ENCODE assay signal across 1 cellular context in genomic region chr3:67305160-67305559, GRCh38.
TF ChIP-seq lines count a peak whose summit lies in the region.

No MANE protein-coding gene starts in this region.

TF ChIP-seq in GM23338, 12 proteins besides CTCF, POLR2A, EP300 and RAD21:
- TF ChIP-seq POLR2AphosphoS5 (IDR thresholded peaks at IDR 0.05; ENCODE audit: low read depth), result no peak
- TF ChIP-seq STAT1 (IDR thresholded peaks at IDR 0.05; ENCODE audit: unreplicated experiment), result no peak
- no peak for TF ChIP-seq EZH2phosphoT487 (IDR thresholded peaks at IDR 0.05; ENCODE audit: unreplicated experiment)
- TF ChIP-seq EZH2 (IDR thresholded peaks at IDR 0.05; ENCODE audit: low read depth, unreplicated experiment), result no peak
- TF ChIP-seq NANOG (IDR thresholded peaks at IDR 0.05; ENCODE audit: borderline replicate concordance), result no peak
- no peak for TF ChIP-seq ZNF114 (CRISPR knock-in tag; IDR thresholded peaks at IDR 0.05)
- TF ChIP-seq ZNF331 (CRISPR knock-in tag; IDR thresholded peaks at IDR 0.05; ENCODE audit: low read depth), result no peak
- TF ChIP-seq, protein P1, sequence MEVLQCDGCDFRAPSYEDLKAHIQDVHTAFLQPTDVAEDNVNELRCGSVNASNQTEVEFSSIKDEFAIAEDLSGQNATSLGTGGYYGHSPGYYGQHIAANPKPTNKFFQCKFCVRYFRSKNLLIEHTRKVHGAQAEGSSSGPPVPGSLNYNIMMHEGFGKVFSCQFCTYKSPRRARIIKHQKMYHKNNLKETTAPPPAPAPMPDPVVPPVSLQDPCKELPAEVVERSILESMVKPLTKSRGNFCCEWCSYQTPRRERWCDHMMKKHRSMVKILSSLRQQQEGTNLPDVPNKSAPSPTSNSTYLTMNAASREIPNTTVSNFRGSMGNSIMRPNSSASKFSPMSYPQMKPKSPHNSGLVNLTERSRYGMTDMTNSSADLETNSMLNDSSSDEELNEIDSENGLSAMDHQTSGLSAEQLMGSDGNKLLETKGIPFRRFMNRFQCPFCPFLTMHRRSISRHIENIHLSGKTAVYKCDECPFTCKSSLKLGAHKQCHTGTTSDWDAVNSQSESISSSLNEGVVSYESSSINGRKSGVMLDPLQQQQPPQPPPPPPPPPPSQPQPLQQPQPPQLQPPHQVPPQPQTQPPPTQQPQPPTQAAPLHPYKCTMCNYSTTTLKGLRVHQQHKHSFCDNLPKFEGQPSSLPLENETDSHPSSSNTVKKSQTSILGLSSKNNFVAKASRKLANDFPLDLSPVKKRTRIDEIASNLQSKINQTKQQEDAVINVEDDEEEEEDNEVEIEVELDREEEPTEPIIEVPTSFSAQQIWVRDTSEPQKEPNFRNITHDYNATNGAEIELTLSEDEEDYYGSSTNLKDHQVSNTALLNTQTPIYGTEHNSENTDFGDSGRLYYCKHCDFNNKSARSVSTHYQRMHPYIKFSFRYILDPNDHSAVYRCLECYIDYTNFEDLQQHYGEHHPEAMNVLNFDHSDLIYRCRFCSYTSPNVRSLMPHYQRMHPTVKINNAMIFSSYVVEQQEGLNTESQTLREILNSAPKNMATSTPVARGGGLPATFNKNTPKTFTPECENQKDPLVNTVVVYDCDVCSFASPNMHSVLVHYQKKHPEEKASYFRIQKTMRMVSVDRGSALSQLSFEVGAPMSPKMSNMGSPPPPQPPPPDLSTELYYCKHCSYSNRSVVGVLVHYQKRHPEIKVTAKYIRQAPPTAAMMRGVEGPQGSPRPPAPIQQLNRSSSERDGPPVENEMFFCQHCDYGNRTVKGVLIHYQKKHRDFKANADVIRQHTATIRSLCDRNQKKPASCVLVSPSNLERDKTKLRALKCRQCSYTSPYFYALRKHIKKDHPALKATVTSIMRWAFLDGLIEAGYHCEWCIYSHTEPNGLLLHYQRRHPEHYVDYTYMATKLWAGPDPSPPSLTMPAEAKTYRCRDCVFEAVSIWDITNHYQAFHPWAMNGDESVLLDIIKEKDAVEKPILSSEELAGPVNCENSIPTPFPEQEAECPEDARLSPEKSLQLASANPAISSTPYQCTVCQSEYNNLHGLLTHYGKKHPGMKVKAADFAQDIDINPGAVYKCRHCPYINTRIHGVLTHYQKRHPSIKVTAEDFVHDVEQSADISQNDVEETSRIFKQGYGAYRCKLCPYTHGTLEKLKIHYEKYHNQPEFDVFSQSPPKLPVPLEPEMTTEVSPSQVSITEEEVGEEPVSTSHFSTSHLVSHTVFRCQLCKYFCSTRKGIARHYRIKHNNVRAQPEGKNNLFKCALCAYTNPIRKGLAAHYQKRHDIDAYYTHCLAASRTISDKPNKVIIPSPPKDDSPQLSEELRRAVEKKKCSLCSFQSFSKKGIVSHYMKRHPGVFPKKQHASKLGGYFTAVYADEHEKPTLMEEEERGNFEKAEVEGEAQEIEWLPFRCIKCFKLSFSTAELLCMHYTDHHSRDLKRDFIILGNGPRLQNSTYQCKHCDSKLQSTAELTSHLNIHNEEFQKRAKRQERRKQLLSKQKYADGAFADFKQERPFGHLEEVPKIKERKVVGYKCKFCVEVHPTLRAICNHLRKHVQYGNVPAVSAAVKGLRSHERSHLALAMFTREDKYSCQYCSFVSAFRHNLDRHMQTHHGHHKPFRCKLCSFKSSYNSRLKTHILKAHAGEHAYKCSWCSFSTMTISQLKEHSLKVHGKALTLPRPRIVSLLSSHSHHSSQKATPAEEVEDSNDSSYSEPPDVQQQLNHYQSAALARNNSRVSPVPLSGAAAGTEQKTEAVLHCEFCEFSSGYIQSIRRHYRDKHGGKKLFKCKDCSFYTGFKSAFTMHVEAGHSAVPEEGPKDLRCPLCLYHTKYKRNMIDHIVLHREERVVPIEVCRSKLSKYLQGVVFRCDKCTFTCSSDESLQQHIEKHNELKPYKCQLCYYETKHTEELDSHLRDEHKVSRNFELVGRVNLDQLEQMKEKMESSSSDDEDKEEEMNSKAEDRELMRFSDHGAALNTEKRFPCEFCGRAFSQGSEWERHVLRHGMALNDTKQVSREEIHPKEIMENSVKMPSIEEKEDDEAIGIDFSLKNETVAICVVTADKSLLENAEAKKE (CRISPR knock-in tag; IDR thresholded peaks at IDR 0.05), result no peak
- TF ChIP-seq ETS1 (IDR thresholded peaks at IDR 0.05), result no peak
- no peak for TF ChIP-seq CREB1 (CRISPR knock-in tag; IDR thresholded peaks at IDR 0.05; ENCODE audit: low read depth)
- TF ChIP-seq, protein P2, sequence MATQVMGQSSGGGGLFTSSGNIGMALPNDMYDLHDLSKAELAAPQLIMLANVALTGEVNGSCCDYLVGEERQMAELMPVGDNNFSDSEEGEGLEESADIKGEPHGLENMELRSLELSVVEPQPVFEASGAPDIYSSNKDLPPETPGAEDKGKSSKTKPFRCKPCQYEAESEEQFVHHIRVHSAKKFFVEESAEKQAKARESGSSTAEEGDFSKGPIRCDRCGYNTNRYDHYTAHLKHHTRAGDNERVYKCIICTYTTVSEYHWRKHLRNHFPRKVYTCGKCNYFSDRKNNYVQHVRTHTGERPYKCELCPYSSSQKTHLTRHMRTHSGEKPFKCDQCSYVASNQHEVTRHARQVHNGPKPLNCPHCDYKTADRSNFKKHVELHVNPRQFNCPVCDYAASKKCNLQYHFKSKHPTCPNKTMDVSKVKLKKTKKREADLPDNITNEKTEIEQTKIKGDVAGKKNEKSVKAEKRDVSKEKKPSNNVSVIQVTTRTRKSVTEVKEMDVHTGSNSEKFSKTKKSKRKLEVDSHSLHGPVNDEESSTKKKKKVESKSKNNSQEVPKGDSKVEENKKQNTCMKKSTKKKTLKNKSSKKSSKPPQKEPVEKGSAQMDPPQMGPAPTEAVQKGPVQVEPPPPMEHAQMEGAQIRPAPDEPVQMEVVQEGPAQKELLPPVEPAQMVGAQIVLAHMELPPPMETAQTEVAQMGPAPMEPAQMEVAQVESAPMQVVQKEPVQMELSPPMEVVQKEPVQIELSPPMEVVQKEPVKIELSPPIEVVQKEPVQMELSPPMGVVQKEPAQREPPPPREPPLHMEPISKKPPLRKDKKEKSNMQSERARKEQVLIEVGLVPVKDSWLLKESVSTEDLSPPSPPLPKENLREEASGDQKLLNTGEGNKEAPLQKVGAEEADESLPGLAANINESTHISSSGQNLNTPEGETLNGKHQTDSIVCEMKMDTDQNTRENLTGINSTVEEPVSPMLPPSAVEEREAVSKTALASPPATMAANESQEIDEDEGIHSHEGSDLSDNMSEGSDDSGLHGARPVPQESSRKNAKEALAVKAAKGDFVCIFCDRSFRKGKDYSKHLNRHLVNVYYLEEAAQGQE (IDR thresholded peaks at IDR 0.05; ENCODE audit: unreplicated experiment), result no peak
